Comparison of ENCODE assay signal across 26 cellular contexts in the genomic region with DNA sequence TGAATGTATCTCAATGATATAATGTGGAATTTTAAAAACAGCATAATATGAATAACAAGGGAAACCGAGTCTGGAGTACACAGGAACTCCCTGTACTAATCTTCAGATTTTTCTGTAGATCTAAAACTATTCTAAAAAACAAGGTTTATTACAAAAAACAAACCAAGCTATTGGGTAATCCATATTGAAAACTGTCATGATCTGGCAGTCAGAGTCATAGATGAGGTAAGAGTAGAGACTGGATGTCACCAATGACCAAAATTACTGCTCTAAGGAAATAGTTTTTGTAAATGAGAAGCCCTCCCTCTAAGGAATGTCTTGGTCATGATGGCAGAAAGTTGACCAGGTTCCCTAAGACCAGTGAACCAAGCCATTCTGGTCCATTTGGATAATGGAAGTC. TPM values are rescaled to one million over a fixed set of nuclear protein-coding genes. Genes with fewer than 3 reads are reported as not detected.
DNase-seq lines count a peak whose midpoint lies in the region; ATAC-seq, FAIRE-seq and TF ChIP-seq lines count a peak whose summit lies in the region.
"Had no signal": no experiment of that assay in that cellular context is flagged by ENCODE, and none has a peak within 500 bp of the region (broad histone marks: within the 10 kb centered on the region; RNA-seq: fewer than 3 reads in every experiment).

No MANE protein-coding gene starts in this region.

- CTCF ChIA-PET in HepG2 (lab: Yijun Ruan, JAX; ENCODE audit: low intra/inter-chr PET ratio, low total read pairs): no interaction called here
- CTCF ChIA-PET in K562 (lab: Yijun Ruan, JAX; ENCODE audit: low intra/inter-chr PET ratio): interaction anchor here (3.3 kb wide), 1 partner anchor 146 kb away, joined by 20 read pairs; no protein-coding TSS in a partner anchor

- no peaks in the 10 kb centered on the region for H3K36me3 Mint-ChIP-seq in H9 (ENCODE audit: insufficient read depth in 1 of 3, low read depth in 3 of 3)
- H3K36me3 Mint-ChIP-seq: CD8-positive, alpha-beta memory T cell; T-cell had no signal

- H3T11ph ChIP-seq in H9 (ENCODE audit: low read length): no peak overlapping the region

- H2BK12ac ChIP-seq in H9 (ENCODE audit: insufficient read length, low read depth, low read length): no peak overlapping the region

- in situ Hi-C loops in HepG2 (cut with HindIII; ENCODE audit: extremely low pct_ligation_motif_present, low pct_unique_long_range_greater_than_20kb): loop anchor here (5.0 kb wide), 1 partner anchor 139 kb away; no protein-coding TSS in a partner anchor
- in situ Hi-C loops in K562 (cut with MboI): no loop called here

- H3K36me3 ChIP-seq in HepG2 (replicated peaks in 1 of 2; ENCODE audit: control insufficient read depth in 1 of 2, insufficient read depth in 2 of 2, low read length in 2 of 2) (no peaks in the 10 kb centered on the region), right lobe of liver (no peaks in the 10 kb centered on the region), Karpas-422 (ENCODE audit: insufficient read depth, low read length) (no peaks in the 10 kb centered on the region), K562 (ENCODE audit: control insufficient read depth, insufficient read depth, low read length) (no peaks in the 10 kb centered on the region)

- H2AK5ac ChIP-seq in H9 (ENCODE audit: insufficient read length, low read length): no peak overlapping the region

- no peak overlapping the region for H3K4ac ChIP-seq in H9 (ENCODE audit: low read depth, low read length)

- H3K4me1 Mint-ChIP-seq in H9: peaks cover 3 to 4% of the 10 kb centered on the region in 2 experiments

- H2BK15ac ChIP-seq in H9 (ENCODE audit: low read depth, low read length): no peak overlapping the region

- BruUV-seq in HepG2 (replicated peaks; lab: Mats Ljungman, UMichigan): no TSS peak
- BruUV-seq in K562 (replicated peaks; lab: Mats Ljungman, UMichigan): no TSS peak

- H2BK120ac ChIP-seq in H9 (ENCODE audit: low read depth, low read length, poor library complexity, severe bottlenecking): no peak overlapping the region

- POLR2A ChIA-PET in HepG2 (lab: Yijun Ruan, JAX) (no interaction called here), K562 (lab: Yijun Ruan, JAX) (interaction anchor here (1.1 to 1.7 kb wide), 2 partner anchors 9 to 120 kb away, joined by 3 to 7 read pairs; partner anchors contain the start of gene PTP4A2)

- H3K79me2 ChIP-seq in HepG2 (ENCODE audit: insufficient read depth, low read length): no peaks in the 10 kb centered on the region
- no peaks in the 10 kb centered on the region for H3K79me2 ChIP-seq in Karpas-422 (ENCODE audit: low read length)
- no peaks in the 10 kb centered on the region for H3K79me2 ChIP-seq in K562 (ENCODE audit: control insufficient read depth, insufficient read depth, low read length)
- H3K79me2 ChIP-seq in H9 (ENCODE audit: insufficient read depth, low read length): no peaks in the 10 kb centered on the region

- H3K27me3 ChIP-seq in HepG2 (ENCODE audit: control insufficient read depth in 1 of 2, insufficient read depth in 2 of 2, low read length in 2 of 2) (0 out of 5 replicates have a peak, but pooled peaks cover 0 to 16% of the 10 kb centered on the region in 2 experiments), right lobe of liver (no peaks in the 10 kb centered on the region), Karpas-422 (ENCODE audit: low read length) (no peaks in the 10 kb centered on the region), K562 (ENCODE audit: control insufficient read depth in 2 of 2, insufficient read depth in 2 of 2, low read length in 2 of 2) (no peaks in the 10 kb centered on the region), H9 (ENCODE audit: insufficient read depth, low read length) (no peaks in the 10 kb centered on the region)

- H3K9me3 ChIP-seq in HepG2 (ENCODE audit: low read length) (no peaks in the 10 kb centered on the region), right lobe of liver (no peaks in the 10 kb centered on the region), Karpas-422 (ENCODE audit: low read length) (no peaks in the 10 kb centered on the region), K562 (replicated peaks; ENCODE audit: control insufficient read depth, insufficient read depth, low read depth, low read length) (no peaks in the 10 kb centered on the region), H9 (ENCODE audit: control insufficient read depth, low read depth, low read length) (no peaks in the 10 kb centered on the region)
- H3K9me3 ChIP-seq: A549 had no signal

- no peak overlapping the region for H3K27ac Mint-ChIP-seq in H9
- H3K27ac Mint-ChIP-seq: T-cell had no signal

- no peaks in the 10 kb centered on the region for H3K9me2 ChIP-seq in Karpas-422 (replicated peaks; ENCODE audit: insufficient read depth, low read length)

- H3K23me2 ChIP-seq in H9 (ENCODE audit: insufficient read length, low read depth, low read length, poor library complexity, severe bottlenecking): no peaks in the 10 kb centered on the region

- TF ChIP-seq POLR2A in HepG2 (IDR thresholded peaks at IDR 0.05; ENCODE audit: insufficient read depth in 1 of 2, low read depth in 2 of 2, low read length in 2 of 2) (no peak), right lobe of liver (IDR thresholded peaks at IDR 0.05) (no peak), K562 (conservative IDR thresholded peaks at IDR 0.05) (no peak)

- intact Hi-C loops in HepG2 (cut with micrococcal nuclease; ENCODE audit: unreplicated experiment): no loop called here
- intact Hi-C loops in right lobe of liver (cut with DNase I): no loop called here
- intact Hi-C loops in K562 (cut with micrococcal nuclease): loop anchor here (5.0 to 10.0 kb wide), 2 partner anchors 119 to 247 kb away; partner anchors contain the start of gene PTP4A2

- FAIRE-seq in HepG2 (lab: Jason Lieb, UNC) (no peak), K562 (lab: Jason Lieb, UNC) (peak; percentile 26)
- FAIRE-seq: A549, GM19239, H1 had no signal

- no peak for ATAC-seq in HepG2
- ATAC-seq in right lobe of liver: no peak
- no peak for ATAC-seq in K562
- ATAC-seq: A549, Panc1, T-cell had no signal

- no peak overlapping the region for H4K5ac ChIP-seq in H9 (ENCODE audit: insufficient read length, low read depth, low read length)

- no peak for TF ChIP-seq EP300 in HepG2 (IDR thresholded peaks at IDR 0.05; ENCODE audit: low read depth in 2 of 2, low read length in 2 of 2)
- no peak for TF ChIP-seq EP300 in HepG2 (CRISPR knock-in tag; IDR thresholded peaks at IDR 0.05; ENCODE audit: borderline replicate concordance)
- TF ChIP-seq EP300 in K562 (IDR thresholded peaks at IDR 0.05; ENCODE audit: low read length): no peak

- no peaks in the 10 kb centered on the region for H3K79me1 ChIP-seq in H9 (ENCODE audit: insufficient read depth, low read depth, low read length, poor library complexity, severe bottlenecking)

- DNase-seq in HepG2 (ENCODE audit: low spot score) (no peak), right lobe of liver (no peak), Karpas-422 (no peak), K562 (ENCODE audit: extremely low read depth in 1 of 4, low spot score in 3 of 4) (no peak), H9 (no peak), NCI-H748 treated with DMSO at 0.1 percent for 48 hours (lab: John Stamatoyannopoulos, UW) (no peak), COLO829 (ENCODE audit: low spot score) (no peak)
- DNase-seq: C1 segment of cervical spinal cord; Calu3; CD8-positive, alpha-beta memory T cell; DND-41; NCI-H1092; NCI-H1417 treated with DMSO at 0.1 percent for 48 hours; NCI-H187; NCI-H2081 treated with DMSO at 0.1 percent for 48 hours; NCI-H2171; NCI-H226; NCI-H524; NCI-H774; SHP77; T-cell had no signal

- no peaks in the 10 kb centered on the region for H3K27me3 Mint-ChIP-seq in H9 (ENCODE audit: low read depth)
- H3K27me3 Mint-ChIP-seq: CD8-positive, alpha-beta memory T cell; T-cell had no signal

- H2AFZ ChIP-seq in HepG2 (ENCODE audit: low read length) (no peak overlapping the region), Karpas-422 (ENCODE audit: low read length) (peak overlapping the region; percentile 17; the same call in 1 of the 2 replicates), K562 (ENCODE audit: low read depth, low read length) (peak overlapping the region; percentile 50), H9 (ENCODE audit: low read length) (no peak overlapping the region)

- H4K20me1 ChIP-seq in HepG2 (ENCODE audit: insufficient read depth, low read length) (no peaks in the 10 kb centered on the region), Karpas-422 (ENCODE audit: insufficient read depth, low read depth, low read length) (no peaks in the 10 kb centered on the region), K562 (replicated peaks; ENCODE audit: control insufficient read depth, insufficient read depth, low read length) (no peaks in the 10 kb centered on the region), H9 (ENCODE audit: control insufficient read depth, insufficient read depth, insufficient read length) (no peaks in the 10 kb centered on the region)

- H4K8ac ChIP-seq in H9 (replicated peaks; ENCODE audit: insufficient read length, low read depth, low read length): no peak overlapping the region

- no peak overlapping the region for H3K4me3 Mint-ChIP-seq in H9
- H3K4me3 Mint-ChIP-seq: T-cell had no signal

- 0% methylated on average over 1 of the region's 1 CpG for WGBS in HepG2 (ENCODE audit: low lambda C conversion rate)
- WGBS in right lobe of liver (ENCODE audit: insufficient coverage, low coverage, low lambda C conversion rate, missing lambda C conversion rate): 83% methylated on average over 1 of the region's 1 CpG
- WGBS in K562 (ENCODE audit: insufficient coverage, low coverage, missing lambda C conversion rate): 75% methylated on average over 1 of the region's 1 CpG
- no CpG with 5 or more reads among the region's 1 CpG for WGBS in H9 (ENCODE audit: extremely low coverage, insufficient read length, low lambda C conversion rate)

- TF ChIP-seq RAD21 in HepG2 (CRISPR knock-in tag; IDR thresholded peaks at IDR 0.05): no peak
- no peak for TF ChIP-seq RAD21 in K562 (CRISPR knock-in tag; conservative IDR thresholded peaks at IDR 0.05 in 1 of 2, IDR thresholded peaks at IDR 0.05 in 1 of 2)

- no peak overlapping the region for H4K91ac ChIP-seq in H9 (ENCODE audit: insufficient read length, low read depth, low read length)

- H2BK5ac ChIP-seq in H9 (ENCODE audit: insufficient read length, low read length): no peak overlapping the region

- H3K4me2 ChIP-seq in HepG2 (ENCODE audit: low read depth, low read length) (no peak overlapping the region), Karpas-422 (ENCODE audit: low read depth, low read length, poor library complexity, severe bottlenecking) (peak overlapping the region; percentile 39), K562 (ENCODE audit: insufficient read depth, low read length) (no peak overlapping the region), H9 (ENCODE audit: insufficient read depth, insufficient read length, low read length) (no peak overlapping the region)
- H3K4me2 ChIP-seq: A549 had no signal

- no peak overlapping the region for H2BK20ac ChIP-seq in H9 (ENCODE audit: low read depth, low read length, poor library complexity, severe bottlenecking)

- peaks cover 0 to 6% of the 10 kb centered on the region in 2 experiments; a peak in 2 of 5 replicates for H3K9me3 Mint-ChIP-seq in H9
- H3K9me3 Mint-ChIP-seq: CD8-positive, alpha-beta memory T cell; T-cell had no signal

- no peak overlapping the region for H3K18ac ChIP-seq in H9 (ENCODE audit: insufficient read length, low read depth, low read length)

- no peak overlapping the region for H3K14ac ChIP-seq in H9 (ENCODE audit: insufficient read depth, low read length)

- TF ChIP-seq CTCF in HepG2 (CRISPR knock-in tag; IDR thresholded peaks at IDR 0.05): no peak
- no peak for TF ChIP-seq CTCF in right lobe of liver (IDR thresholded peaks at IDR 0.05)
- no peak for TF ChIP-seq CTCF in K562 (IDR thresholded peaks at IDR 0.05 in 2 of 3, conservative IDR thresholded peaks at IDR 0.05 in 1 of 3; ENCODE audit: insufficient read depth in 2 of 3, low read depth in 1 of 3, low read length in 3 of 3)
- no peak for TF ChIP-seq CTCF in H9 (conservative IDR thresholded peaks at IDR 0.05)

- H3K4me3 ChIP-seq in HepG2 (replicated peaks in 1 of 3; ENCODE audit: insufficient read depth in 1 of 3, low read depth in 2 of 3, low read length in 3 of 3) (no peak overlapping the region), right lobe of liver (no peak overlapping the region), Karpas-422 (ENCODE audit: low read length) (0 out of 2 replicates have a peak overlapping the region, but pooled peaks have one; percentile 6), K562 (no peak overlapping the region)
- H3K4me3 ChIP-seq: A549 had no signal

- H3K23ac ChIP-seq in H9 (ENCODE audit: insufficient read length, low read depth, low read length): no peak overlapping the region

- H3K9ac ChIP-seq in HepG2 (ENCODE audit: insufficient read depth, low read depth, low read length): no peak overlapping the region
- no peak overlapping the region for H3K9ac ChIP-seq in Karpas-422 (ENCODE audit: low read length)
- 0 out of 4 replicates have a peak overlapping the region, but pooled peaks of 1 of the 2 experiments have one; percentile 13 for H3K9ac ChIP-seq in K562 (ENCODE audit: insufficient read depth in 1 of 2, low read depth in 2 of 2, low read length in 2 of 2)
- no peak overlapping the region for H3K9ac ChIP-seq in H9 (ENCODE audit: extremely low read depth, insufficient read length, low read length)

- H3K56ac ChIP-seq in H9 (ENCODE audit: insufficient read length, low read depth, low read length): no peak overlapping the region

- no peaks in the 10 kb centered on the region for H3K9me1 ChIP-seq in K562 (ENCODE audit: control insufficient read depth, insufficient read depth, low read length)

- no peak overlapping the region for H3K27ac ChIP-seq in HepG2 (ENCODE audit: extremely low read length, insufficient read depth, low read length)
- no peak overlapping the region for H3K27ac ChIP-seq in right lobe of liver
- peak overlapping the region; percentile 57 for H3K27ac ChIP-seq in Karpas-422 (ENCODE audit: low read length)
- no peak overlapping the region for H3K27ac ChIP-seq in K562 (ENCODE audit: extremely low read depth, low read depth, low read length)
- no peak overlapping the region for H3K27ac ChIP-seq in H9 (ENCODE audit: insufficient read length, low read depth, low read length)
- H3K27ac ChIP-seq: A549, RWPE1 had no signal

- peaks cover 10% of the 10 kb centered on the region for H3K4me1 ChIP-seq in HepG2 (ENCODE audit: insufficient read depth, low read length)
- no peaks in the 10 kb centered on the region for H3K4me1 ChIP-seq in right lobe of liver
- H3K4me1 ChIP-seq in Karpas-422 (ENCODE audit: low read length): peaks cover 27% of the 10 kb centered on the region
- H3K4me1 ChIP-seq in K562 (replicated peaks in 1 of 2; ENCODE audit: control insufficient read depth in 2 of 2, insufficient read depth in 2 of 2, low read length in 2 of 2): peaks cover 10 to 21% of the 10 kb centered on the region in 2 experiments; a peak in 4 of 5 replicates
- no peaks in the 10 kb centered on the region for H3K4me1 ChIP-seq in H9 (ENCODE audit: insufficient read depth, low read length)
- H3K4me1 ChIP-seq: A549 had no signal

RNA-seq across cellular contexts. Expression of gene SPOCD1, which starts 2.4 kb away (rescaled TPM):
- 0.08 and 0.24 TPM in 2 replicates for total RNA-seq in HepG2 (2016; rRNA removed; fragmentation: Illumina TruSeq; extraction: Trizol)
- not detected in 2 replicates for total RNA-seq in HepG2 (2016; cell fraction: cytosol; rRNA removed; fragmentation: Illumina TruSeq; extraction: Trizol; ENCODE audit: low read depth)
- 0.12 and 0.15 TPM in 2 replicates for total RNA-seq in HepG2 (2016; cell fraction: insoluble cytoplasmic fraction; rRNA removed; fragmentation: Illumina TruSeq; extraction: Trizol)
- total RNA-seq in HepG2 (2016; cell fraction: membrane; rRNA removed; fragmentation: Illumina TruSeq; extraction: Trizol): 0.09 and 0.17 TPM in 2 replicates
- 0.09 TPM in 1 of 2 replicates, not detected in the other for total RNA-seq in HepG2 (2016; cell fraction: nucleus; rRNA removed; fragmentation: Illumina TruSeq; extraction: Trizol)
- 0.26 and 0.29 TPM in 2 replicates for polyA plus RNA-seq in HepG2 (2011; rRNA removed)
- polyA plus RNA-seq in HepG2 (2011; cell fraction: cytosol; rRNA removed): 0.09 and 0.24 TPM in 2 replicates
- 0.57 and 0.74 TPM in 2 replicates for polyA plus RNA-seq in HepG2 (2011; cell fraction: nucleus; rRNA removed)
- 0.07 and 0.09 TPM in 2 replicates for polyA plus RNA-seq in HepG2 (2012)
- polyA plus RNA-seq in HepG2 (2016; cell fraction: cytosol; fragmentation: Illumina TruSeq; extraction: Trizol; ENCODE audit: low read depth): not detected in 2 replicates
- 0.24 TPM in 1 of 2 replicates, not detected in the other for polyA plus RNA-seq in HepG2 (2016; cell fraction: insoluble cytoplasmic fraction; fragmentation: Illumina TruSeq; extraction: Trizol; ENCODE audit: low read depth)
- polyA plus RNA-seq in HepG2 (2016; cell fraction: membrane; fragmentation: Illumina TruSeq; extraction: Trizol; ENCODE audit: low read depth): 0.12 TPM in 1 of 2 replicates, not detected in the other
- polyA plus RNA-seq in HepG2 (2016; cell fraction: nucleus; fragmentation: Illumina TruSeq; extraction: Trizol; ENCODE audit: insufficient read depth, low read depth): 0.65 and 1.1 TPM in 2 replicates
- 1.4 and 1.6 TPM in 2 replicates for polyA minus RNA-seq in HepG2 (2011; rRNA and poly(A)+ RNA removed; ENCODE audit: low replicate concordance)
- not detected in 2 replicates for polyA minus RNA-seq in HepG2 (2011; cell fraction: cytosol; rRNA and poly(A)+ RNA removed)
- polyA minus RNA-seq in HepG2 (2011; cell fraction: nucleus; rRNA and poly(A)+ RNA removed): not detected in 2 replicates
- under 1 TPM in 4 of 6 experiments, not detected in 2; 0.15 to 0.74 (median 0.36) TPM for total RNA-seq in right lobe of liver
- total RNA-seq in Karpas-422 (2014; rRNA removed; shearing (Covaris generic); ENCODE audit: low replicate concordance): not detected in 2 replicates
- total RNA-seq in K562 (2011; cell fraction: chromatin; rRNA removed; ENCODE audit: low replicate concordance): 1.5 and 3.2 TPM in 2 replicates
- 2.8 and 3.0 TPM in 2 replicates for total RNA-seq in K562 (2011; cell fraction: nucleolus; rRNA removed)
- 3.4 and 4.1 TPM in 2 replicates for total RNA-seq in K562 (2011; cell fraction: nucleoplasm; rRNA removed)
- total RNA-seq in K562 (2014; rRNA removed): 0.20 and 0.27 TPM in 2 replicates
- 0.16 and 0.36 TPM in 2 replicates for total RNA-seq in K562 (2014; rRNA removed; fragmentation: Illumina TruSeq; extraction: Trizol)
- total RNA-seq in K562 (2015; rRNA removed; fragmentation: Illumina TruSeq; extraction: Trizol): 0.23 and 0.25 TPM in 2 replicates
- 0.22 and 0.71 TPM in 2 replicates for total RNA-seq in K562 (2021)
- polyA plus RNA-seq in K562 (2011; rRNA removed): 0.39 and 0.63 TPM in 2 replicates
- polyA plus RNA-seq in K562 (2011; cell fraction: cytosol; rRNA removed): 0.31 and 0.60 TPM in 2 replicates
- polyA plus RNA-seq in K562 (2011; cell fraction: nucleus; rRNA removed): 1.6 and 2.8 TPM in 2 replicates
- 0.17 and 1.2 TPM in 2 replicates for polyA plus RNA-seq in K562 (2012)
- 0.19 and 0.42 TPM in 2 replicates for polyA plus RNA-seq in K562 (2014; fragmentation: Illumina TruSeq; extraction: Trizol)
- under 1 TPM in 1 of 2 experiments, not detected in 1; 0.03 TPM for polyA plus RNA-seq in K562 (2014; fragmentation: Nextera tagmentation; extraction: Ambion mirVana)
- 0.25 and 0.46 TPM in 2 replicates for polyA plus RNA-seq in K562 (2014; rRNA removed)
- 0.21 and 0.67 TPM in 2 replicates for polyA minus RNA-seq in K562 (2011; rRNA and poly(A)+ RNA removed)
- 0.38 TPM in 1 of 2 replicates, not detected in the other for polyA minus RNA-seq in K562 (2011; cell fraction: cytosol; rRNA and poly(A)+ RNA removed)
- polyA minus RNA-seq in K562 (2011; cell fraction: nucleus; rRNA and poly(A)+ RNA removed): 1.00 and 1.9 TPM in 2 replicates
- 1.5 and 2.7 TPM in 2 replicates for total RNA-seq in H9 (2021)
- total RNA-seq: T-cell had no signal
- polyA plus RNA-seq: CD8-positive, alpha-beta memory T cell had no signal

RNA-seq across cellular contexts. Expression of gene ADGRB2, which starts 54.1 kb away (rescaled TPM):
- total RNA-seq in HepG2 (2016; rRNA removed; fragmentation: Illumina TruSeq; extraction: Trizol) (0.09 TPM in 1 of 2 replicates, not detected in the other), right lobe of liver (under 1 TPM in 2 of 6 experiments, not detected in 4; 0.06 TPM), K562 (2014; rRNA removed) (0.23 and 0.33 TPM in 2 replicates), K562 (2014; rRNA removed; fragmentation: Illumina TruSeq; extraction: Trizol) (0.04 TPM in 1 of 2 replicates, not detected in the other), K562 (2015; rRNA removed; fragmentation: Illumina TruSeq; extraction: Trizol) (0.22 and 0.23 TPM in 2 replicates), K562 (2021) (0.22 and 0.34 TPM in 2 replicates), H9 (2021) (10.7 and 10.9 TPM in 2 replicates)
- total RNA-seq in HepG2 (2016; cell fraction: cytosol; rRNA removed; fragmentation: Illumina TruSeq; extraction: Trizol; ENCODE audit: low read depth): not detected in 2 replicates
- total RNA-seq in HepG2 (2016; cell fraction: insoluble cytoplasmic fraction; rRNA removed; fragmentation: Illumina TruSeq; extraction: Trizol): 0.04 TPM in 1 of 2 replicates, not detected in the other
- not detected in 2 replicates for total RNA-seq in HepG2 (2016; cell fraction: membrane; rRNA removed; fragmentation: Illumina TruSeq; extraction: Trizol)
- 0.09 TPM in 1 of 2 replicates, not detected in the other for total RNA-seq in HepG2 (2016; cell fraction: nucleus; rRNA removed; fragmentation: Illumina TruSeq; extraction: Trizol)
- polyA plus RNA-seq in HepG2 (2011; rRNA removed) (0.03 TPM in 1 of 2 replicates, not detected in the other), K562 (2011; rRNA removed) (0.14 and 0.38 TPM in 2 replicates), K562 (2014; fragmentation: Illumina TruSeq; extraction: Trizol) (0.07 and 0.11 TPM in 2 replicates), K562 (2014; fragmentation: Nextera tagmentation; extraction: Ambion mirVana) (not detected), K562 (2014; rRNA removed) (0.18 and 0.20 TPM in 2 replicates)
- polyA plus RNA-seq in HepG2 (2011; cell fraction: cytosol; rRNA removed): 0.04 TPM in 1 of 2 replicates, not detected in the other
- polyA plus RNA-seq in HepG2 (2011; cell fraction: nucleus; rRNA removed): 0.14 and 0.31 TPM in 2 replicates
- 0.07 TPM in 1 of 2 replicates, not detected in the other for polyA plus RNA-seq in HepG2 (2012)
- not detected in 2 replicates for polyA plus RNA-seq in HepG2 (2016; cell fraction: cytosol; fragmentation: Illumina TruSeq; extraction: Trizol; ENCODE audit: low read depth)
- not detected in 2 replicates for polyA plus RNA-seq in HepG2 (2016; cell fraction: insoluble cytoplasmic fraction; fragmentation: Illumina TruSeq; extraction: Trizol; ENCODE audit: low read depth)
- not detected in 2 replicates for polyA plus RNA-seq in HepG2 (2016; cell fraction: membrane; fragmentation: Illumina TruSeq; extraction: Trizol; ENCODE audit: low read depth)
- polyA plus RNA-seq in HepG2 (2016; cell fraction: nucleus; fragmentation: Illumina TruSeq; extraction: Trizol; ENCODE audit: insufficient read depth, low read depth): 0.29 TPM in 1 of 2 replicates, not detected in the other
- polyA minus RNA-seq in HepG2 (2011; rRNA and poly(A)+ RNA removed; ENCODE audit: low replicate concordance): 2.1 TPM in 1 of 2 replicates, not detected in the other
- not detected in 2 replicates for polyA minus RNA-seq in HepG2 (2011; cell fraction: cytosol; rRNA and poly(A)+ RNA removed)
- not detected in 2 replicates for polyA minus RNA-seq in HepG2 (2011; cell fraction: nucleus; rRNA and poly(A)+ RNA removed)
- 9.2 and 28.5 TPM in 2 replicates for total RNA-seq in Karpas-422 (2014; rRNA removed; shearing (Covaris generic); ENCODE audit: low replicate concordance)
- total RNA-seq in K562 (2011; cell fraction: chromatin; rRNA removed; ENCODE audit: low replicate concordance): 0.42 and 2.8 TPM in 2 replicates
- total RNA-seq in K562 (2011; cell fraction: nucleolus; rRNA removed): 1.2 and 2.5 TPM in 2 replicates
- 0.31 and 0.44 TPM in 2 replicates for total RNA-seq in K562 (2011; cell fraction: nucleoplasm; rRNA removed)
- 0.27 and 0.35 TPM in 2 replicates for polyA plus RNA-seq in K562 (2011; cell fraction: cytosol; rRNA removed)
- polyA plus RNA-seq in K562 (2011; cell fraction: nucleus; rRNA removed): 2.0 and 3.4 TPM in 2 replicates
- 0.17 and 0.54 TPM in 2 replicates for polyA plus RNA-seq in K562 (2012)
- polyA minus RNA-seq in K562 (2011; rRNA and poly(A)+ RNA removed): 0.09 and 0.53 TPM in 2 replicates
- 1.2 TPM in 1 of 2 replicates, not detected in the other for polyA minus RNA-seq in K562 (2011; cell fraction: cytosol; rRNA and poly(A)+ RNA removed)
- 0.67 and 1.7 TPM in 2 replicates for polyA minus RNA-seq in K562 (2011; cell fraction: nucleus; rRNA and poly(A)+ RNA removed)

Comparison
In these comparisons a context has a peak if more than half of its experiments do, and no peak if none do; other contexts are left out.
1. H2AFZ ChIP-seq: peak in Karpas-422 (single experiment) and K562 (single experiment); none in HepG2 (single experiment) and H9 (single experiment).
2. Of the 241 proteins assayed by ChIP-seq in both HepG2 and K562: peak only in HepG2: none; only in K562: CEBPG and EHMT2; in both: CEBPB; in neither: 236; mixed calls (peak in some experiments, not most) for 2.